Comparison of ENCODE assay signal across 8 cellular contexts in the genomic region with DNA sequence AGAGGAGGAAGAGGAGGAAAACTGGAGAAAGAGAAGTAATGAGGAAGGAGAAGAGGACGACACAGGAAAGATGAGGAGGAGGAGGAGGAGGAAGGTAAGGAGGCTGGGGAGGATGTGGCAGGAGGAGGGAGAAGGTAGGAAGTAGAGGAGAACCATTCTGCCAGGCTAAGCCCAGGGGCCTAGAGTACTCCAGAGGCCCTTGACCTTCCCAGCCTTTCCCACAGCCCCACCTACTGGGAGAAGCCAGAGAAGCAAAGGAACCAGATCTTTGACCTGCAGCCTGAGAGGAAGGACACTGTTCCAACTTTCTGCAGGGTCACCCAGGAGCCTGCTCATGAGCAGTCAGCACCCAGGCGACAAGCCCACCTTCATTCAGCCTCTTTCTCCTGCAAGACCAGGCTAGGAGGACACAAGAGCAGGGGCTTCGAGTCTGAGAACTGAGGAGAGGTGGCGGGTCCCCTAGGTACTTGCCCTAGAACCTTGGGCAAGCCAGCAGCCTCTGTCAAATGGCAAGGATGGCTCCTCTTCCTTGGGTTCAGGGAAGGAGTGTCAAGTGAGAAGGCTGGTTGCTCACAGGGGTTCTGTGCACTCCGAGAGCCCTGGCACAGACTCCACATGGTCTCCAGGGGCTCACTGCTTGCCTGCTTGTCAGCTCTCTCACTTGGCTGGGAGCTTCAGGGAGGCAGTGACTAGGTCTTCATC. TPM values are rescaled to one million over a fixed set of nuclear protein-coding genes. Genes with fewer than 3 reads are reported as not detected.
A peak's percentile ranks its signal among the peaks of the same experiment; 100 is the strongest.
DNase-seq lines count a peak whose midpoint lies in the region; ATAC-seq and TF ChIP-seq lines count a peak whose summit lies in the region.
"Had no signal": no experiment of that assay in that cellular context is flagged by ENCODE, and none has a peak within 500 bp of the region (broad histone marks: within the 10 kb centered on the region; RNA-seq: fewer than 3 reads in every experiment).

No MANE protein-coding gene starts in this region.

- ATAC-seq in GM18873 (IDR thresholded peaks at IDR 0.05; ENCODE audit: low FRiP score, unreplicated experiment) = no peak

- POLR2A ChIA-PET in OCI-LY7 (lab: Charles Lee) = interaction anchor here (0.7 kb wide), 1 partner anchor 48 kb away, joined by 3 read pairs; no protein-coding TSS in a partner anchor

- no peaks in the 10 kb centered on the region; a peak in 1 of 5 replicates for H3K9me3 Mint-ChIP-seq in H9

- no peak overlapping the region for H3T11ph ChIP-seq in H9 (ENCODE audit: low read length)

- H2BK15ac ChIP-seq in H9 (ENCODE audit: low read depth, low read length) = no peak overlapping the region

- no peak overlapping the region for H3K27ac Mint-ChIP-seq in H9

- H3K27me3 ChIP-seq in H9 (ENCODE audit: insufficient read depth, low read length) = peaks cover 10% of the 10 kb centered on the region
- H3K27me3 ChIP-seq: upper lobe of left lung had no signal

- H3K36me3 Mint-ChIP-seq in H9 (ENCODE audit: insufficient read depth in 1 of 3, low read depth in 3 of 3) = no peaks in the 10 kb centered on the region

- DNase-seq in H9 (peak; percentile 73), OCI-LY7 (ENCODE audit: low spot score) (peak; percentile 4), fibroblast of pulmonary artery (ENCODE audit: low read depth) (no peak), retinal pigment epithelial cell (ENCODE audit: low read depth) (no peak), NCI-H524 treated with DMSO at 0.1 percent for 48 hours (lab: John Stamatoyannopoulos, UW) (no peak), NCI-H510A treated with DMSO at 0.1 percent for 48 hours (lab: John Stamatoyannopoulos, UW) (no peak)

- no peaks in the 10 kb centered on the region for H4K20me1 ChIP-seq in H9 (ENCODE audit: control insufficient read depth, insufficient read depth, insufficient read length)
- no peaks in the 10 kb centered on the region for H4K20me1 ChIP-seq in OCI-LY7 (ENCODE audit: insufficient read depth, low read length)

- no peak overlapping the region for H4K91ac ChIP-seq in H9 (ENCODE audit: insufficient read length, low read depth, low read length)

- no peak overlapping the region for H3K18ac ChIP-seq in H9 (ENCODE audit: insufficient read length, low read depth, low read length)

- H3K4me3 Mint-ChIP-seq in H9 = no peak overlapping the region

- TF ChIP-seq CTCF in H9 (conservative IDR thresholded peaks at IDR 0.05) = peak; percentile 70
- TF ChIP-seq CTCF in OCI-LY7 (conservative IDR thresholded peaks at IDR 0.05; ENCODE audit: low read length) = no peak
- peak; percentile 53 for TF ChIP-seq CTCF in fibroblast of pulmonary artery (IDR thresholded peaks at IDR 0.05; ENCODE audit: low read length, missing control alignments)
- peak; percentile 70 for TF ChIP-seq CTCF in retinal pigment epithelial cell (conservative IDR thresholded peaks at IDR 0.05; ENCODE audit: low read depth, low read length)

- H2BK120ac ChIP-seq in H9 (ENCODE audit: low read depth, low read length, poor library complexity, severe bottlenecking) = no peak overlapping the region

- CTCF ChIA-PET in OCI-LY7 (lab: Charles Lee; ENCODE audit: unreplicated experiment) = no interaction called here

- H3K9me3 ChIP-seq in H9 (ENCODE audit: control insufficient read depth, low read depth, low read length) (no peaks in the 10 kb centered on the region), OCI-LY7 (ENCODE audit: low read length) (no peaks in the 10 kb centered on the region)
- H3K9me3 ChIP-seq: upper lobe of left lung had no signal

- H2AK5ac ChIP-seq in H9 (ENCODE audit: insufficient read length, low read length) = no peak overlapping the region

- H3K9me2 ChIP-seq in OCI-LY7 (ENCODE audit: insufficient read depth, low read length) = no peaks in the 10 kb centered on the region

- H3K4me1 ChIP-seq in H9 (ENCODE audit: insufficient read depth, low read length) = no peaks in the 10 kb centered on the region; the same call in 1 of the 2 replicates
- H3K4me1 ChIP-seq in OCI-LY7 (ENCODE audit: insufficient read depth, low read length, poor library complexity, severe bottlenecking) = no peaks in the 10 kb centered on the region

- H3K27me3 Mint-ChIP-seq in H9 (ENCODE audit: low read depth) = peaks cover 97% of the 10 kb centered on the region

- no peak overlapping the region for H2BK5ac ChIP-seq in H9 (ENCODE audit: insufficient read length, low read length)

- H3K23ac ChIP-seq in H9 (ENCODE audit: insufficient read length, low read depth, low read length) = no peak overlapping the region

- no peak overlapping the region for H2BK12ac ChIP-seq in H9 (ENCODE audit: insufficient read length, low read depth, low read length)

- H3K56ac ChIP-seq in H9 (ENCODE audit: insufficient read length, low read depth, low read length) = no peak overlapping the region

- no peaks in the 10 kb centered on the region for H3K79me2 ChIP-seq in H9 (ENCODE audit: insufficient read depth, low read length)
- H3K79me2 ChIP-seq in OCI-LY7 (ENCODE audit: insufficient read depth, low read depth, low read length) = no peaks in the 10 kb centered on the region

- no peak overlapping the region for H4K5ac ChIP-seq in H9 (ENCODE audit: insufficient read length, low read depth, low read length)

- intact Hi-C loops in OCI-LY7 (cut with micrococcal nuclease; ENCODE audit: unreplicated experiment) = no loop called here

- no peak overlapping the region for H3K14ac ChIP-seq in H9 (ENCODE audit: insufficient read depth, low read length)

- H3K4me3 ChIP-seq in OCI-LY7 (ENCODE audit: low read depth, low read length, poor library complexity, severe bottlenecking) = no peak overlapping the region
- no peak overlapping the region for H3K4me3 ChIP-seq in fibroblast of pulmonary artery (replicated peaks; ENCODE audit: low read depth, low read length)
- no peak overlapping the region for H3K4me3 ChIP-seq in retinal pigment epithelial cell (ENCODE audit: low read length)
- H3K4me3 ChIP-seq: upper lobe of left lung had no signal

- no peaks in the 10 kb centered on the region for H3K36me3 ChIP-seq in OCI-LY7 (ENCODE audit: insufficient read depth, low read length)
- H3K36me3 ChIP-seq: upper lobe of left lung had no signal

- no TSS peak for BruUV-seq in OCI-LY7 (replicated peaks; lab: Mats Ljungman, UMichigan)

- WGBS in H9 (ENCODE audit: extremely low coverage, insufficient read length, low lambda C conversion rate) = no CpG with 5 or more reads among the region's 5 CpGs

- no peak overlapping the region for H4K8ac ChIP-seq in H9 (replicated peaks; ENCODE audit: insufficient read length, low read depth, low read length)

- H2AFZ ChIP-seq in H9 (ENCODE audit: low read length) = no peak overlapping the region
- no peak overlapping the region for H2AFZ ChIP-seq in OCI-LY7 (ENCODE audit: low read length)

- H3K27ac ChIP-seq in H9 (ENCODE audit: insufficient read length, low read depth, low read length) (no peak overlapping the region), OCI-LY7 (ENCODE audit: low read depth, low read length, poor library complexity, severe bottlenecking) (no peak overlapping the region)

- H3K4me2 ChIP-seq in H9 (ENCODE audit: insufficient read depth, insufficient read length, low read length) (no peak overlapping the region), OCI-LY7 (ENCODE audit: low read length) (no peak overlapping the region)

- H3K9ac ChIP-seq in H9 (ENCODE audit: extremely low read depth, insufficient read length, low read length) = no peak overlapping the region

- no peaks in the 10 kb centered on the region for H3K79me1 ChIP-seq in H9 (ENCODE audit: insufficient read depth, low read depth, low read length, poor library complexity, severe bottlenecking)

- no peak overlapping the region for H3K4ac ChIP-seq in H9 (ENCODE audit: low read depth, low read length)

- no peak overlapping the region for H2BK20ac ChIP-seq in H9 (ENCODE audit: low read depth, low read length, poor library complexity, severe bottlenecking)

- H3K4me1 Mint-ChIP-seq in H9 = peaks cover 25 to 54% of the 10 kb centered on the region in 2 experiments

- no peaks in the 10 kb centered on the region for H3K23me2 ChIP-seq in H9 (ENCODE audit: insufficient read length, low read depth, low read length, poor library complexity, severe bottlenecking)

RNA-seq across cellular contexts. Expression of a gene that starts 27.9 kb away (rescaled TPM):
- 1.1 and 1.6 TPM in 2 replicates for total RNA-seq in H9 (2021)
- total RNA-seq in OCI-LY7 (2014; rRNA removed; shearing (Covaris generic)) = 1.9 and 3.4 TPM in 2 replicates
- 3.1 and 3.8 TPM in 2 replicates for total RNA-seq in OCI-LY7 (2022)

RNA-seq across cellular contexts. Expression of a gene that starts 45.0 kb away (rescaled TPM):
- not detected in 2 replicates for total RNA-seq in H9 (2021)
- total RNA-seq in OCI-LY7 (2014; rRNA removed; shearing (Covaris generic)) = not detected in 2 replicates
- total RNA-seq in OCI-LY7 (2022) = not detected in 2 replicates

RNA-seq across cellular contexts. Expression of a gene that starts 57.0 kb away (rescaled TPM):
- total RNA-seq in H9 (2021) (1.1 and 1.3 TPM in 2 replicates), OCI-LY7 (2022) (not detected in 2 replicates)
- 0.16 TPM in 1 of 2 replicates, not detected in the other for total RNA-seq in OCI-LY7 (2014; rRNA removed; shearing (Covaris generic))

Comparison
In these comparisons a context has a peak if more than half of its experiments do, and no peak if none do; other contexts are left out.
1. DNase-seq: peak in H9 (single experiment) and OCI-LY7 (single experiment); none in fibroblast of pulmonary artery (single experiment), retinal pigment epithelial cell (single experiment), NCI-H524 treated with DMSO at 0.1 percent for 48 hours (single experiment) and NCI-H510A treated with DMSO at 0.1 percent for 48 hours (single experiment).